In the genomic region with DNA sequence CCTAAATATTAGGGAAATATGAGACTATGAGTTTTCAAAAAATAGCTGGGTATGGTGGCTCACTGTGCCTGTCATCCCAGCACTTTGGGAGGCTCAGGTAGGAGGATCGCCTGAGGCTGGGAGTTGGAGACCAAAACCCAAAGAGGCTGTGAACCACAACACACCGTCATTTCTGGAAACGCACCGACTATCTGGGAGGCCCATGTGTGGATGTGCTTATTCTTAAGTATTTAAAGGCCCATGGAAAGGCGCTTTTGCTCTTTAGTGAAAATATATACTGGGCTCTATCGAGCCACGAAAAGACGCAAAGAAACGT, we compare ENCODE assay signal across 16 cellular contexts.
DNase-seq lines count a peak whose midpoint lies in the region; ATAC-seq, FAIRE-seq and TF ChIP-seq lines count a peak whose summit lies in the region.
"Had no signal": no experiment of that assay in that cellular context is flagged by ENCODE, and none has a peak within 500 bp of the region (broad histone marks: within the 10 kb centered on the region; RNA-seq: fewer than 3 reads in every experiment).

No MANE protein-coding gene starts in this region.

- peaks cover 31% of the 10 kb centered on the region for H3F3A ChIP-seq in neural progenitor cell (ENCODE audit: low read depth)
- peaks cover 17% of the 10 kb centered on the region for H3F3A ChIP-seq in GM23248 (ENCODE audit: insufficient read depth)

- H3K4me1 Mint-ChIP-seq in endodermal cell, result peaks cover 37% of the 10 kb centered on the region
- peaks cover 68% of the 10 kb centered on the region for H3K4me1 Mint-ChIP-seq in neural progenitor cell
- H3K4me1 Mint-ChIP-seq: CD14-positive monocyte had no signal

- H3K27ac Mint-ChIP-seq in endodermal cell (peak overlapping the region; percentile 78), neural progenitor cell (peak overlapping the region; percentile 19)
- H3K27ac Mint-ChIP-seq: CD14-positive monocyte; CD4-positive, alpha-beta memory T cell had no signal

- no peak overlapping the region for H3K9ac ChIP-seq in HepG2 (ENCODE audit: insufficient read depth, low read depth, low read length)
- H3K9ac ChIP-seq in endodermal cell (ENCODE audit: extremely low read depth, low read length, poor library complexity, severe bottlenecking), result no peak overlapping the region
- no peak overlapping the region for H3K9ac ChIP-seq in neural progenitor cell
- H3K9ac ChIP-seq in GM23248, result no peak overlapping the region
- H3K9ac ChIP-seq: BLaER1 had no signal

- TF ChIP-seq RAD21 in HepG2 (CRISPR knock-in tag; IDR thresholded peaks at IDR 0.05), result no peak

- CTCF ChIA-PET in HepG2 (lab: Yijun Ruan, JAX; ENCODE audit: low intra/inter-chr PET ratio, low total read pairs), result no interaction called here

- no peaks in the 10 kb centered on the region for H3K27me3 ChIP-seq in HepG2 (ENCODE audit: control insufficient read depth in 1 of 2, insufficient read depth in 2 of 2, low read length in 2 of 2)
- no peaks in the 10 kb centered on the region for H3K27me3 ChIP-seq in right lobe of liver
- H3K27me3 ChIP-seq in endodermal cell (ENCODE audit: control insufficient read depth, insufficient read depth, low read length, poor library complexity, severe bottlenecking), result no peaks in the 10 kb centered on the region
- H3K27me3 ChIP-seq in neural progenitor cell, result no peaks in the 10 kb centered on the region
- no peaks in the 10 kb centered on the region for H3K27me3 ChIP-seq in GM23248 (replicated peaks; ENCODE audit: insufficient read depth)
- H3K27me3 ChIP-seq: BLaER1 had no signal

- H3K27ac ChIP-seq in HepG2 (ENCODE audit: extremely low read length, insufficient read depth, low read length), result no peak overlapping the region
- H3K27ac ChIP-seq in right lobe of liver, result no peak overlapping the region
- no peak overlapping the region for H3K27ac ChIP-seq in endodermal cell (ENCODE audit: low read depth, low read length)
- no peak overlapping the region for H3K27ac ChIP-seq in neural progenitor cell
- no peak overlapping the region for H3K27ac ChIP-seq in GM23248
- H3K27ac ChIP-seq: BLaER1 had no signal

- H2AFZ ChIP-seq in HepG2 (ENCODE audit: low read length) (no peak overlapping the region), neural progenitor cell (replicated peaks) (no peak overlapping the region), GM23248 (no peak overlapping the region)
- H2AFZ ChIP-seq: GM23338 had no signal

- H3K79me2 ChIP-seq in HepG2 (ENCODE audit: insufficient read depth, low read length) (no peaks in the 10 kb centered on the region), neural progenitor cell (ENCODE audit: low read depth) (peaks cover 29% of the 10 kb centered on the region), GM23248 (ENCODE audit: insufficient read depth) (no peaks in the 10 kb centered on the region)

- H4K20me1 ChIP-seq in HepG2 (ENCODE audit: insufficient read depth, low read length) (no peaks in the 10 kb centered on the region), neural progenitor cell (ENCODE audit: low read depth) (peaks cover 7% of the 10 kb centered on the region), GM23248 (ENCODE audit: insufficient read depth) (no peaks in the 10 kb centered on the region)

- in situ Hi-C loops in HepG2 (cut with HindIII; ENCODE audit: extremely low pct_ligation_motif_present, low pct_unique_long_range_greater_than_20kb) (no loop called here), GM23248 (cut with MboI) (no loop called here)

- no peak overlapping the region for H3K4me3 Mint-ChIP-seq in endodermal cell
- H3K4me3 Mint-ChIP-seq in neural progenitor cell, result peak overlapping the region; percentile 35
- H3K4me3 Mint-ChIP-seq: CD14-positive monocyte; CD4-positive, alpha-beta memory T cell; GM23338 had no signal

- TF ChIP-seq EP300 in HepG2 (IDR thresholded peaks at IDR 0.05; ENCODE audit: low read depth in 2 of 2, low read length in 2 of 2) (no peak), HepG2 (CRISPR knock-in tag; IDR thresholded peaks at IDR 0.05; ENCODE audit: borderline replicate concordance) (no peak)

- no peaks in the 10 kb centered on the region for H3K9me2 ChIP-seq in GM23248 (ENCODE audit: insufficient read depth)

- TF ChIP-seq CTCF in HepG2 (CRISPR knock-in tag; IDR thresholded peaks at IDR 0.05) (no peak), right lobe of liver (IDR thresholded peaks at IDR 0.05) (no peak), endodermal cell (conservative IDR thresholded peaks at IDR 0.05) (no peak), neural progenitor cell (IDR thresholded peaks at IDR 0.05) (no peak)

- BruUV-seq in HepG2 (replicated peaks; lab: Mats Ljungman, UMichigan), result no TSS peak

- TF ChIP-seq POLR2A in HepG2 (IDR thresholded peaks at IDR 0.05; ENCODE audit: insufficient read depth in 1 of 2, low read depth in 2 of 2, low read length in 2 of 2) (no peak), right lobe of liver (IDR thresholded peaks at IDR 0.05) (no peak)

- H3K9me3 ChIP-seq in HepG2 (ENCODE audit: low read length), result no peaks in the 10 kb centered on the region
- H3K9me3 ChIP-seq in right lobe of liver, result no peaks in the 10 kb centered on the region
- no peaks in the 10 kb centered on the region for H3K9me3 ChIP-seq in endodermal cell (ENCODE audit: control insufficient read depth, low read length)
- H3K9me3 ChIP-seq in neural progenitor cell (ENCODE audit: low read depth), result no peaks in the 10 kb centered on the region
- no peaks in the 10 kb centered on the region for H3K9me3 ChIP-seq in GM23248 (ENCODE audit: low read depth)
- H3K9me3 ChIP-seq: BLaER1 had no signal

- no peaks in the 10 kb centered on the region; a peak in 1 of 5 replicates for H3K36me3 ChIP-seq in HepG2 (replicated peaks in 1 of 2; ENCODE audit: control insufficient read depth in 1 of 2, insufficient read depth in 2 of 2, low read length in 2 of 2)
- no peaks in the 10 kb centered on the region for H3K36me3 ChIP-seq in right lobe of liver
- H3K36me3 ChIP-seq in endodermal cell (ENCODE audit: control insufficient read depth, insufficient read depth, low read length), result peaks cover 4% of the 10 kb centered on the region
- H3K36me3 ChIP-seq in neural progenitor cell, result no peaks in the 10 kb centered on the region
- no peaks in the 10 kb centered on the region for H3K36me3 ChIP-seq in GM23248 (ENCODE audit: low read depth)

- no peak for ATAC-seq in HepG2
- no peak for ATAC-seq in right lobe of liver
- ATAC-seq in HG02623 (IDR thresholded peaks at IDR 0.05; ENCODE audit: unreplicated experiment), result no peak
- ATAC-seq: GM23338 had no signal

- POLR2A ChIA-PET in HepG2 (lab: Yijun Ruan, JAX), result no interaction called here

- DNase-seq in HepG2 (ENCODE audit: low spot score) (no peak), right lobe of liver (no peak), endodermal cell (no peak), neural progenitor cell (ENCODE audit: low spot score) (no peak), germinal center (ENCODE audit: low spot score) (no peak), GM23248 (no peak)
- DNase-seq: CD4-positive, alpha-beta memory T cell; DMS153; DMS79; GDM1 had no signal

- H3K27me3 Mint-ChIP-seq in endodermal cell (ENCODE audit: insufficient read depth) (no peaks in the 10 kb centered on the region), neural progenitor cell (ENCODE audit: insufficient read depth, low read depth) (peaks cover 8% of the 10 kb centered on the region)
- H3K27me3 Mint-ChIP-seq: CD4-positive, alpha-beta memory T cell had no signal

- H3K4me1 ChIP-seq in HepG2 (ENCODE audit: insufficient read depth, low read length) (peaks cover 33% of the 10 kb centered on the region), right lobe of liver (no peaks in the 10 kb centered on the region), endodermal cell (ENCODE audit: control insufficient read depth, insufficient read depth, low read length) (peaks cover 6% of the 10 kb centered on the region), neural progenitor cell (peaks cover 38% of the 10 kb centered on the region), GM23248 (ENCODE audit: insufficient read depth) (peaks cover 17% of the 10 kb centered on the region; the same call in 1 of the 2 replicates)

- no peak overlapping the region for H3K4me2 ChIP-seq in HepG2 (ENCODE audit: low read depth, low read length)
- H3K4me2 ChIP-seq in neural progenitor cell, result no peak overlapping the region
- H3K4me2 ChIP-seq in GM23248 (ENCODE audit: unreplicated experiment), result no peak overlapping the region
- H3K4me2 ChIP-seq: BLaER1, GM23338 had no signal

- 98% methylated on average over 9 of the region's 9 CpGs for WGBS in HepG2 (ENCODE audit: low lambda C conversion rate)
- 89% methylated on average over 4 of the region's 9 CpGs for WGBS in right lobe of liver (ENCODE audit: insufficient coverage, low coverage, low lambda C conversion rate, missing lambda C conversion rate)
- WGBS in endodermal cell (ENCODE audit: insufficient coverage in 1 of 2, insufficient read length in 1 of 2), 2 experiments, result 83 to 87% methylated on average over 6 to 9 of the region's 9 CpGs
- 92% methylated on average over 9 of the region's 9 CpGs for WGBS in GM23248 (ENCODE audit: low coverage in 1 of 2, low lambda C conversion rate in 2 of 2, missing lambda C conversion rate in 2 of 2), 2 experiments

- peaks cover 4% of the 10 kb centered on the region for H3K9me3 Mint-ChIP-seq in endodermal cell
- no peaks in the 10 kb centered on the region for H3K9me3 Mint-ChIP-seq in neural progenitor cell
- H3K9me3 Mint-ChIP-seq: GM23338 had no signal

- intact Hi-C loops in HepG2 (cut with micrococcal nuclease; ENCODE audit: unreplicated experiment) (no loop called here), right lobe of liver (cut with DNase I) (no loop called here)

- no peak for FAIRE-seq in HepG2 (lab: Jason Lieb, UNC)
- FAIRE-seq: GM18507, H54 had no signal

- no peak overlapping the region for H3K4me3 ChIP-seq in HepG2 (replicated peaks in 1 of 3; ENCODE audit: insufficient read depth in 1 of 3, low read depth in 2 of 3, low read length in 3 of 3)
- no peak overlapping the region for H3K4me3 ChIP-seq in right lobe of liver
- no peak overlapping the region for H3K4me3 ChIP-seq in endodermal cell (ENCODE audit: low read length)
- H3K4me3 ChIP-seq in neural progenitor cell, result no peak overlapping the region
- H3K4me3 ChIP-seq in GM23248, result no peak overlapping the region
- H3K4me3 ChIP-seq: BLaER1, GM23338 had no signal

- peaks cover 17% of the 10 kb centered on the region for H3K36me3 Mint-ChIP-seq in endodermal cell (ENCODE audit: low read depth)
- H3K36me3 Mint-ChIP-seq in neural progenitor cell, result peaks cover 12% of the 10 kb centered on the region
